11 cellular contexts compared by ENCODE assay signal in genomic region chr12:6332459-6332858, GRCh38. TPM values are rescaled to one million over a fixed set of nuclear protein-coding genes. Genes with fewer than 3 reads are reported as not detected.
DNase-seq lines count a peak whose midpoint lies in the region; ATAC-seq and TF ChIP-seq lines count a peak whose summit lies in the region.
"Had no signal": no experiment of that assay in that cellular context is flagged by ENCODE, and none has a peak within 500 bp of the region (broad histone marks: within the 10 kb centered on the region; RNA-seq: fewer than 3 reads in every experiment).

No MANE protein-coding gene starts in this region.

- TF ChIP-seq POLR2A in stomach (IDR thresholded peaks at IDR 0.05), result no peak

- H3K4me1 ChIP-seq in stomach, result peaks cover 50 to 97% (median 87%) of the 10 kb centered on the region in 4 donors

- no peak for TF ChIP-seq EP300 in stomach (IDR thresholded peaks at IDR 0.05)

- WGBS in stomach, 5 donors, result 53 to 70% (median 57%) methylated on average over 4 of the region's 4 CpGs

- H3K4me1 Mint-ChIP-seq in T-helper 2 cell treated with Interferon-gamma antibody and Interleukin-4, amounts not matched to agents 5 μg/mL and 100 μg/mL, for 36 hours (ENCODE audit: low read depth), result peaks cover 37% of the 10 kb centered on the region
- H3K4me1 Mint-ChIP-seq in activated CD8-positive, alpha-beta T cell treated with anti-CD3 and anti-CD28 coated beads for 36 hours (ENCODE audit: low read depth), result peaks cover 57% of the 10 kb centered on the region

- H3K36me3 ChIP-seq in stomach, result peaks cover 58 to 73% (median 72%) of the 10 kb centered on the region in 4 donors

- CTCF ChIA-PET in activated CD8-positive, alpha-beta T cell treated with anti-CD3 and anti-CD28 coated beads for 36 hours (lab: Charles Lee), result interaction anchor here (0.9 to 5.9 kb wide), 6 partner anchors 9 to 138 kb away, joined by 3 to 45 read pairs (median 4); partner anchors contain the start of genes TNFRSF1A and VAMP1

- H3K4me3 ChIP-seq in stomach, result peak overlapping the region in 1 of 4 donors; percentile 2

- no peaks in the 10 kb centered on the region for H3K27me3 ChIP-seq in stomach
- H3K27me3 ChIP-seq: left lung had no signal

- no peaks in the 10 kb centered on the region for H3K27me3 Mint-ChIP-seq in T-helper 2 cell treated with Interferon-gamma antibody and Interleukin-4, amounts not matched to agents 5 μg/mL and 100 μg/mL, for 36 hours (ENCODE audit: low read depth)
- H3K27me3 Mint-ChIP-seq in activated CD8-positive, alpha-beta T cell treated with anti-CD3 and anti-CD28 coated beads for 36 hours, result no peaks in the 10 kb centered on the region

- POLR2A ChIA-PET in activated CD8-positive, alpha-beta T cell treated with anti-CD3 and anti-CD28 coated beads for 36 hours (lab: Charles Lee), result interaction anchor here (0.8 to 3.7 kb wide), 6 partner anchors 13 to 203 kb away, joined by 3 to 13 read pairs (median 4); partner anchors contain the start of genes TAPBPL and VAMP1

- no peak for TF ChIP-seq CTCF in activated CD8-positive, alpha-beta T cell treated with anti-CD3 and anti-CD28 coated beads for 36 hours (IDR thresholded peaks at IDR 0.05)
- no peak for TF ChIP-seq CTCF in stomach (IDR thresholded peaks at IDR 0.05)

- peaks cover 46% of the 10 kb centered on the region for H3K36me3 Mint-ChIP-seq in T-helper 2 cell treated with Interferon-gamma antibody and Interleukin-4, amounts not matched to agents 5 μg/mL and 100 μg/mL, for 36 hours (ENCODE audit: low read depth)
- peaks cover 61% of the 10 kb centered on the region for H3K36me3 Mint-ChIP-seq in activated CD8-positive, alpha-beta T cell treated with anti-CD3 and anti-CD28 coated beads for 36 hours (ENCODE audit: low read depth)

- peak overlapping the region; percentile 40 to 99 (median 97) for H3K27ac ChIP-seq in stomach

- no peak for DNase-seq in T-helper 2 cell treated with Interferon-gamma antibody and Interleukin-4, amounts not matched to agents 5 μg/mL and 100 μg/mL, for 36 hours (ENCODE audit: low spot score)
- DNase-seq in T-helper 2 cell (no peak), fibroblast of peridontal ligament (ENCODE audit: extremely low read depth) (peak; percentile 76), stomach (no peak)
- DNase-seq in activated CD8-positive, alpha-beta T cell treated with anti-CD3 and anti-CD28 coated beads for 36 hours, result no peak
- DNase-seq: activated naive CD4-positive, alpha-beta T cell treated with Interleukin-2 at 50 U/mL for 16 hours had no signal

- H3K27ac Mint-ChIP-seq in T-helper 2 cell treated with Interferon-gamma antibody and Interleukin-4, amounts not matched to agents 5 μg/mL and 100 μg/mL, for 36 hours, result peak overlapping the region; percentile 67
- peak overlapping the region; percentile 77 for H3K27ac Mint-ChIP-seq in activated CD8-positive, alpha-beta T cell treated with anti-CD3 and anti-CD28 coated beads for 36 hours

- H3K9me3 Mint-ChIP-seq in T-helper 2 cell treated with Interferon-gamma antibody and Interleukin-4, amounts not matched to agents 5 μg/mL and 100 μg/mL, for 36 hours, result no peaks in the 10 kb centered on the region
- no peaks in the 10 kb centered on the region for H3K9me3 Mint-ChIP-seq in activated CD8-positive, alpha-beta T cell treated with anti-CD3 and anti-CD28 coated beads for 36 hours

- ATAC-seq in activated CD8-positive, alpha-beta T cell treated with anti-CD3 and anti-CD28 coated beads for 36 hours, result peak; percentile 5
- ATAC-seq in GM21528 (IDR thresholded peaks at IDR 0.05; ENCODE audit: low FRiP score, unreplicated experiment) (no peak), GM19324 (IDR thresholded peaks at IDR 0.05; ENCODE audit: low FRiP score, unreplicated experiment) (no peak), GM21360 (IDR thresholded peaks at IDR 0.05; ENCODE audit: unreplicated experiment) (no peak)
- ATAC-seq: left lung, Right ventricle myocardium inferior had no signal

- intact Hi-C loops in activated CD8-positive, alpha-beta T cell treated with anti-CD3 and anti-CD28 coated beads for 36 hours (cut with micrococcal nuclease), result loop anchor here (5.0 to 10.0 kb wide), 4 partner anchors 35 to 202 kb away; partner anchors contain the start of gene GAPDH
- intact Hi-C loops in stomach (cut with DNase I; ENCODE audit: low total_unique reads), result loop anchor here (10.0 kb wide), 1 partner anchor 52 kb away; the partner anchor contains the start of gene LTBR

- H3K4me3 Mint-ChIP-seq in T-helper 2 cell treated with Interferon-gamma antibody and Interleukin-4, amounts not matched to agents 5 μg/mL and 100 μg/mL, for 36 hours, result peak overlapping the region; percentile 56
- H3K4me3 Mint-ChIP-seq in activated CD8-positive, alpha-beta T cell treated with anti-CD3 and anti-CD28 coated beads for 36 hours, result peak overlapping the region; percentile 48

- H3K9me3 ChIP-seq in stomach, result no peaks in the 10 kb centered on the region
- H3K9me3 ChIP-seq: left lung had no signal

RNA-seq across cellular contexts. Expression of gene TNFRSF1A, which starts 9.4 kb away (rescaled TPM):
- total RNA-seq in activated CD8-positive, alpha-beta T cell treated with anti-CD3 and anti-CD28 coated beads for 36 hours, result 10 to 100 TPM; 40.6 TPM
- total RNA-seq in stomach, result 100 to 1,000 TPM in 4 of 5 donors, 10 to 100 TPM in 1; 91.6 to 432 (median 152) TPM
- polyA plus RNA-seq in stomach, result 10 to 100 TPM; 35.2 to 64.4 (median 38.5) TPM

RNA-seq across cellular contexts. Expression of gene PLEKHG6, which starts 22.0 kb away (rescaled TPM):
- not detected for total RNA-seq in activated CD8-positive, alpha-beta T cell treated with anti-CD3 and anti-CD28 coated beads for 36 hours
- total RNA-seq in stomach, result 100 to 1,000 TPM in 1 of 5 donors, 10 to 100 TPM in 3, 1 to 10 TPM in 1; 6.4 to 101 (median 16.2) TPM
- polyA plus RNA-seq in stomach, result 10 to 100 TPM in 2 of 3 donors, 1 to 10 TPM in 1; 5.9 to 32.3 (median 27.0) TPM

RNA-seq across cellular contexts. Expression of gene SCNN1A, which starts 42.9 kb away (rescaled TPM):
- total RNA-seq in activated CD8-positive, alpha-beta T cell treated with anti-CD3 and anti-CD28 coated beads for 36 hours, result 1 to 10 TPM; 2.3 to 3.8 TPM
- total RNA-seq in stomach, result 100 to 1,000 TPM in 4 of 5 donors, 10 to 100 TPM in 1; 63.3 to 486 (median 277) TPM
- 10 to 100 TPM; 16.6 to 98.0 (median 47.5) TPM for polyA plus RNA-seq in stomach

RNA-seq across cellular contexts. Expression of gene LTBR, which starts 51.5 kb away (rescaled TPM):
- 1 to 10 TPM; 1.5 to 1.6 TPM for total RNA-seq in activated CD8-positive, alpha-beta T cell treated with anti-CD3 and anti-CD28 coated beads for 36 hours
- 100 to 1,000 TPM in 3 of 5 donors, 10 to 100 TPM in 2; 27.5 to 471 (median 126) TPM for total RNA-seq in stomach
- polyA plus RNA-seq in stomach, result 10 to 100 TPM; 47.3 to 76.3 (median 48.3) TPM

Comparison
In these comparisons a context has a peak if more than half of its experiments do, and no peak if none do; other contexts are left out.
1. RNA of gene PLEKHG6, which starts 22.0 kb away (total RNA-seq): 6.4 to 101 TPM in stomach; not detected in activated CD8-positive, alpha-beta T cell treated with anti-CD3 and anti-CD28 coated beads for 36 hours; every median in the first group is over 4 times any median in the second.
2. RNA of gene SCNN1A, which starts 42.9 kb away (total RNA-seq): 63.3 to 486 TPM in stomach; 2.3 to 3.8 TPM in activated CD8-positive, alpha-beta T cell treated with anti-CD3 and anti-CD28 coated beads for 36 hours; every median in the first group is over 10 times any median in the second.